ENCODE assay signal across 26 cellular contexts in the genomic region with DNA sequence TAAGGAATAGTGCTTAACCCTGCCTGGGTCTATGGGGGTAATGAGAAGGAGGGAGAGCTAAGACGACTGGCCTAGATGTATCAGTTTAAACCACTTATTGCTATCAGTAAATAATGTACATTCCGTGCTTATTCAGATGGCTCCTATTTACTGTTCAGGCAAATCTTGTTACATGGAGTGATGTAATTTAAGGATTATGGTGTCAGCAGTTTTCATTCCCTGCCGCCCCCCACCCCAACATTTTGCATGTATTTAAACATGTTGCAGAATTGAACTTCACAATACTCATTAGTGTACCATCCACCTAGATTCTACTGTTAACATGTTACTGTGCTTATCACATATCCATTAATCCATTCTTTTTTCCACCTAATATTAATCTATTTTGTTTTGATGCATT. TPM values are rescaled to one million over a fixed set of nuclear protein-coding genes. Genes with fewer than 3 reads are reported as not detected.
A peak's percentile ranks its signal among the peaks of the same experiment; 100 is the strongest.
DNase-seq lines count a peak whose midpoint lies in the region; ATAC-seq, FAIRE-seq and TF ChIP-seq lines count a peak whose summit lies in the region.
"Had no signal": no experiment of that assay in that cellular context is flagged by ENCODE, and none has a peak within 500 bp of the region (broad histone marks: within the 10 kb centered on the region; RNA-seq: fewer than 3 reads in every experiment).

No MANE protein-coding gene starts in this region.

- peak overlapping the region in 4 of 7 donors; percentile 11 to 64 (median 14) for H3K27ac Mint-ChIP-seq in CD14-positive monocyte
- H3K27ac Mint-ChIP-seq: B cell; CD8-positive, alpha-beta memory T cell had no signal

- H3K9me1 ChIP-seq in keratinocyte (ENCODE audit: control insufficient read depth, extremely low read depth, insufficient read depth, low read length), result no peaks in the 10 kb centered on the region

- H3K9me3 ChIP-seq in adipocyte (ENCODE audit: control insufficient read depth, low read length) (no peaks in the 10 kb centered on the region), keratinocyte (ENCODE audit: control insufficient read depth, low read depth, low read length) (no peaks in the 10 kb centered on the region), hepatocyte (ENCODE audit: low read depth) (no peaks in the 10 kb centered on the region)
- H3K9me3 ChIP-seq: SJSA1 had no signal

- H3K4me1 ChIP-seq in adipocyte (ENCODE audit: control insufficient read depth, insufficient read depth, low read length) (peaks cover 33% of the 10 kb centered on the region), keratinocyte (ENCODE audit: control insufficient read depth, extremely low read depth, insufficient read depth, low read length) (peaks cover 14% of the 10 kb centered on the region), hepatocyte (ENCODE audit: insufficient read depth) (peaks cover 9% of the 10 kb centered on the region)

- no peak for TF ChIP-seq CTCF in CD14-positive monocyte (IDR thresholded peaks at IDR 0.05)
- no peak for TF ChIP-seq CTCF in keratinocyte (optimal IDR thresholded peaks at IDR 0.05 in 1 of 3, IDR thresholded peaks at IDR 0.05 in 1 of 3, conservative IDR thresholded peaks at IDR 0.05 in 1 of 3; ENCODE audit: extremely low read depth in 1 of 3, insufficient read depth in 2 of 3, low read length in 3 of 3)
- no peak for TF ChIP-seq CTCF in hepatocyte (IDR thresholded peaks at IDR 0.05; ENCODE audit: poor library complexity)

- peaks cover 46% of the 10 kb centered on the region for H3K4me1 Mint-ChIP-seq in CD14-positive monocyte

- peaks cover 0 to 2% of the 10 kb centered on the region in 2 donors for H3K36me3 Mint-ChIP-seq in CD14-positive monocyte

- peak overlapping the region; percentile 24 for H3K9ac ChIP-seq in adipocyte (ENCODE audit: low read length)
- H3K9ac ChIP-seq in keratinocyte (ENCODE audit: control insufficient read depth, extremely low read depth, insufficient read depth, low read length), result no peak overlapping the region

- peaks cover 60% of the 10 kb centered on the region for H3K79me2 ChIP-seq in keratinocyte (ENCODE audit: control insufficient read depth, insufficient read depth, low read length)
- H3K79me2 ChIP-seq in hepatocyte, result peaks cover 100% of the 10 kb centered on the region

- H3K27ac ChIP-seq in keratinocyte (ENCODE audit: control insufficient read depth, insufficient read depth, low read length) (no peak overlapping the region), hepatocyte (no peak overlapping the region)
- H3K27ac ChIP-seq: C4-2B, PC-9, SJSA1 had no signal

- H3K4me3 Mint-ChIP-seq in CD14-positive monocyte, result no peak overlapping the region
- H3K4me3 Mint-ChIP-seq: B cell; CD8-positive, alpha-beta memory T cell had no signal

- H3K27me3 ChIP-seq in adipocyte (replicated peaks; ENCODE audit: control insufficient read depth, insufficient read depth, low read length) (no peaks in the 10 kb centered on the region), keratinocyte (ENCODE audit: control insufficient read depth, extremely low read depth, insufficient read depth, low read length) (no peaks in the 10 kb centered on the region), hepatocyte (no peaks in the 10 kb centered on the region)
- H3K27me3 ChIP-seq: SJSA1 had no signal

- H3K4me3 ChIP-seq in adipocyte (ENCODE audit: low read length), result peak overlapping the region; percentile 55
- H3K4me3 ChIP-seq in keratinocyte (ENCODE audit: control insufficient read depth in 2 of 3, extremely low read depth in 1 of 3, insufficient read depth in 2 of 3, low read depth in 1 of 3, low read length in 3 of 3), result no peak overlapping the region
- H3K4me3 ChIP-seq in hepatocyte, result no peak overlapping the region
- H3K4me3 ChIP-seq: PC-9, SJSA1 had no signal

- DNase-seq in CD14-positive monocyte (ENCODE audit: low spot score) (no peak), HTR-8/SVneo (ENCODE audit: insufficient read length, low spot score) (no peak), adipocyte (ENCODE audit: low read depth) (no peak), keratinocyte (ENCODE audit: low read depth, low spot score) (no peak), hepatocyte (ENCODE audit: low spot score) (no peak), HCEC 1CT (no peak)
- DNase-seq: CD8-positive, alpha-beta memory T cell; DMS 273 treated with DMSO at 0.1 percent for 48 hours; DMS79; EL; GDM1; H7; Karpas-422; NCI-H1092 treated with DMSO at 0.1 percent for 48 hours; NCI-H1436 treated with DMSO at 0.1 percent for 48 hours; NCI-H187 treated with DMSO at 0.1 percent for 48 hours; NCI-H524; NCI-H748 treated with DMSO at 0.1 percent for 48 hours; PC-9; Right ventricle myocardium superior; T-helper 1 cell had no signal

- FAIRE-seq in HTR-8/SVneo (lab: Jason Lieb, UNC) (peak; percentile 36), keratinocyte (lab: Jason Lieb, UNC) (peak; percentile 48)
- FAIRE-seq: GM19239 had no signal

- intact Hi-C loops in CD14-positive monocyte (cut with micrococcal nuclease), result loop anchor here in 1 of 2 donors (10.0 kb wide), 1 partner anchor 49 kb away; no protein-coding TSS in a partner anchor

- H4K20me1 ChIP-seq in keratinocyte (ENCODE audit: control insufficient read depth, extremely low read depth, insufficient read depth, low read length) (no peaks in the 10 kb centered on the region), hepatocyte (ENCODE audit: insufficient read depth, poor library complexity, severe bottlenecking) (peaks cover 12% of the 10 kb centered on the region)

- WGBS in hepatocyte (ENCODE audit: low lambda C conversion rate, missing lambda C conversion rate), result 72% methylated on average over 3 of the region's 3 CpGs

- H3K9me2 ChIP-seq in hepatocyte (replicated peaks; ENCODE audit: insufficient read depth), result no peaks in the 10 kb centered on the region

- H3K4me2 ChIP-seq in keratinocyte (ENCODE audit: control insufficient read depth, extremely low read depth, insufficient read depth, low read depth, low read length) (peak overlapping the region; percentile 22), hepatocyte (no peak overlapping the region)
- H3K4me2 ChIP-seq: PC-9 had no signal

- no peak overlapping the region for H2AFZ ChIP-seq in keratinocyte (ENCODE audit: control insufficient read depth, low read length)
- no peak overlapping the region for H2AFZ ChIP-seq in hepatocyte
- H2AFZ ChIP-seq: PC-9 had no signal

- H3K9me3 Mint-ChIP-seq in CD14-positive monocyte, result peaks cover 0 to 2% (median 0%) of the 10 kb centered on the region in 7 donors
- H3K9me3 Mint-ChIP-seq: CD8-positive, alpha-beta memory T cell had no signal

- H3K36me3 ChIP-seq in adipocyte (ENCODE audit: control insufficient read depth, insufficient read depth, low read length, severe bottlenecking) (no peaks in the 10 kb centered on the region), keratinocyte (ENCODE audit: control insufficient read depth in 2 of 2, extremely low read depth in 1 of 2, insufficient read depth in 2 of 2, low read length in 2 of 2) (no peaks in the 10 kb centered on the region), hepatocyte (replicated peaks; ENCODE audit: insufficient read depth, low read depth) (no peaks in the 10 kb centered on the region)

- dilution Hi-C loops in keratinocyte (cut with MboI; ENCODE audit: extremely low pct_ligation_motif_present, low sequenced_read_pairs), result no loop called here

- ATAC-seq in GM19351 (IDR thresholded peaks at IDR 0.05; ENCODE audit: unreplicated experiment), result no peak

- no peaks in the 10 kb centered on the region for H3K27me3 Mint-ChIP-seq in CD14-positive monocyte (ENCODE audit: low read depth in 3 of 3)
- H3K27me3 Mint-ChIP-seq: B cell; CD8-positive, alpha-beta memory T cell had no signal

RNA-seq across cellular contexts. Expression of gene AGPS, which starts 11.7 kb away (rescaled TPM):
- polyA plus RNA-seq in CD14-positive monocyte (10 to 100 TPM; 16.7 to 26.9 TPM), keratinocyte (14.1 to 28.0 TPM (median 15.7 TPM) in 3 replicates), hepatocyte (22.4 and 26.6 TPM in 2 replicates)
- polyA plus RNA-seq in keratinocyte (2011; ENCODE audit: low read depth), result 41.7 TPM
- polyA plus RNA-seq in keratinocyte (2011; cell fraction: cytosol; rRNA removed), result 11.8 and 23.3 TPM in 2 replicates
- polyA plus RNA-seq in keratinocyte (2011; cell fraction: nucleus; rRNA removed), result 11.5 and 16.7 TPM in 2 replicates
- polyA plus RNA-seq in keratinocyte (2012; ENCODE audit: low replicate concordance), result 13.3 and 22.0 TPM in 2 replicates
- polyA minus RNA-seq in keratinocyte, result 2.2 to 34.0 TPM (median 10.7 TPM) in 3 replicates
- polyA minus RNA-seq in keratinocyte (2011; cell fraction: cytosol; rRNA and poly(A)+ RNA removed), result 27.0 TPM
- polyA minus RNA-seq in keratinocyte (2011; cell fraction: nucleus; rRNA and poly(A)+ RNA removed), result 13.7 and 31.5 TPM in 2 replicates
- total RNA-seq in hepatocyte, result 36.1 and 43.7 TPM in 2 replicates
